1 cellular context compared by ENCODE assay signal in the genomic region with DNA sequence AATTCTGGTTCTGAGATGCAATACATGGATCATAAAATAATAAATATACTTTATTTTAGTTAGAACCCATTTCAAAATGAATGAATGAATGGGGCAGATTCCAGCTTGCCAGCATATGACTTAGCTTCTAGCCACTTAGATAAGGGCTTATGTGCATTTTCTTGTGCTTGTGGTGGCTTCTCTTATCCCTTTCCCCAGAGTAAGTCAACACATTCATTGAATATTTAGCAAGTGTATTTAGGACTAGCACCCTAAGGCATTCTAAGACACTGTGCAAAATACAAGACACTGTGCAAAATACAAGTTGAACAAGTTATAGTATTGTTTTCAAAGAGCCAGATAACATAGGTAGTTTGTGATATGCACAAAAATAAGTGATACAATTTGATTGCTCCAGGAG.
TF ChIP-seq lines count a peak whose summit lies in the region.

No MANE protein-coding gene starts in this region.

TF ChIP-seq in endothelial cell of umbilical vein, 7 proteins besides CTCF, POLR2A, EP300 and RAD21:
- TF ChIP-seq FOS (IDR thresholded peaks at IDR 0.05; ENCODE audit: borderline replicate concordance, insufficient read depth, low read length) (no peak), EZH2 (IDR thresholded peaks at IDR 0.05; ENCODE audit: borderline replicate concordance, low read depth, low read length, severe bottlenecking) (no peak)
- TF ChIP-seq, protein P1, sequence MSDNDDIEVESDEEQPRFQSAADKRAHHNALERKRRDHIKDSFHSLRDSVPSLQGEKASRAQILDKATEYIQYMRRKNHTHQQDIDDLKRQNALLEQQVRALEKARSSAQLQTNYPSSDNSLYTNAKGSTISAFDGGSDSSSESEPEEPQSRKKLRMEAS (IDR thresholded peaks at IDR 0.05; ENCODE audit: insufficient read depth, insufficient read length), result no peak
